In the genomic region with DNA sequence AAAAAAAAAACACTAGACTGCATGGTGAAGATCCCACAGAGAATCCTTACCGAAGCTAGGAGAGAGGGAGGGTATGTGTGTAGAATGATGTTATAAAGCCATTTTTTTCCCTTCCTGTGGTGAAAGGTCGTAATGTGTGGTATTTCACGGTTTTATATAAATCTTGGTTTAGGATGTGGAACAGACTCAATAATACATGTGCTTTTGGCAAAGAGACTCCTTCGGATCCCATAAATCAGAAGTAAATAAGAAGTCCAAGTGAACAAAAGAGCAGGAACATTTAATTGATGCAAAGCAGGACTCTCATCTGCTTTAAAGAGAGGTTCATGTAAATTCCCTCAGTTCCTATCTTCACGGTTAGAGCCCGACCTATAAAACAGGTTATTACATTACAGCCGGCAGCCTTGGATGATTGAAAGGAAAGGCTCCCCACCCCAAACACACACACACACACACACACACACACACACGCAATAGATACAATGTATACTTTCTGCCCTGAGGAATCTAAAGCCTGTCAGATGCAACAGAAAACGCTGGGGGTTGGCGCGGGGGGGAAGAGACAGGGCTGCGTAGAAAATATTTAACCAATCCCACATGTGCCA, we compare ENCODE assay signal across 15 cellular contexts. TPM values are rescaled to one million over a fixed set of nuclear protein-coding genes. Genes with fewer than 3 reads are reported as not detected.
DNase-seq lines count a peak whose midpoint lies in the region; ATAC-seq and TF ChIP-seq lines count a peak whose summit lies in the region.
"Had no signal": no experiment of that assay in that cellular context is flagged by ENCODE, and none has a peak within 500 bp of the region (broad histone marks: within the 10 kb centered on the region; RNA-seq: fewer than 3 reads in every experiment).

No MANE protein-coding gene starts in this region.

- no peak for TF ChIP-seq CTCF in endothelial cell (IDR thresholded peaks at IDR 0.05; ENCODE audit: unreplicated experiment)

- peaks cover 48% of the 10 kb centered on the region for H3K27me3 Mint-ChIP-seq in endothelial cell (ENCODE audit: unreplicated experiment)

- H3K4me3 Mint-ChIP-seq in endothelial cell (ENCODE audit: unreplicated experiment) = peak overlapping the region; percentile 39
- H3K4me3 Mint-ChIP-seq: CD8-positive, alpha-beta T cell had no signal

- peaks cover 33% of the 10 kb centered on the region for H3K4me1 Mint-ChIP-seq in endothelial cell (ENCODE audit: unreplicated experiment)

- ATAC-seq in HG02759 (IDR thresholded peaks at IDR 0.05; ENCODE audit: unreplicated experiment) = no peak
- no peak for ATAC-seq in HG03196 (IDR thresholded peaks at IDR 0.05; ENCODE audit: unreplicated experiment)
- ATAC-seq: CD8-positive, alpha-beta T cell had no signal

- H3K9me3 Mint-ChIP-seq in endothelial cell (ENCODE audit: unreplicated experiment) = no peaks in the 10 kb centered on the region
- H3K9me3 Mint-ChIP-seq: CD8-positive, alpha-beta T cell had no signal

- H3K36me3 Mint-ChIP-seq in endothelial cell (ENCODE audit: low read depth, unreplicated experiment) = no peaks in the 10 kb centered on the region
- H3K36me3 Mint-ChIP-seq: CD8-positive, alpha-beta T cell had no signal

- DNase-seq in NCI-H1092 treated with DMSO at 0.1 percent for 48 hours (lab: John Stamatoyannopoulos, UW) (peak; percentile 31), NCI-H1092 (lab: John Stamatoyannopoulos, UW) (no peak), NCI-H526 (lab: John Stamatoyannopoulos, UW) (peak; percentile 89 to 90), endothelial cell (ENCODE audit: low spot score) (no peak), putamen (ENCODE audit: low spot score) (peak; percentile 10), NCI-H345 (lab: John Stamatoyannopoulos, UW) (no peak)
- DNase-seq: activated naive CD4-positive, alpha-beta T cell; CD8-positive, alpha-beta T cell; stimulated activated CD4-positive, alpha-beta T cell treated with anti-CD3 and anti-CD28 coated beads, Interleukin-4, amount 100 ng/mL, for 24 hours had no signal

- no peak overlapping the region for H3K27ac Mint-ChIP-seq in endothelial cell (ENCODE audit: unreplicated experiment)
- H3K27ac Mint-ChIP-seq: CD8-positive, alpha-beta T cell had no signal

RNA-seq across cellular contexts. Expression of gene DLX5, which starts 8.7 kb away (rescaled TPM):
- total RNA-seq in endothelial cell (ENCODE audit: unreplicated experiment) = 0.18 TPM
- total RNA-seq: A172; CD8-positive, alpha-beta T cell; epithelial cell of proximal tubule; H7; T-helper 1 cell treated with Interleukin-12 subunit alpha and Interleukin-12 subunit beta and Interleukin-4 antibody, amounts not matched to agents 30 ng/mL and 1 ng/mL, for 36 hours had no signal

RNA-seq across cellular contexts. Expression of gene DLX6, which starts 10.5 kb away (rescaled TPM):
- not detected for total RNA-seq in endothelial cell (ENCODE audit: unreplicated experiment)
- total RNA-seq: A172; CD8-positive, alpha-beta T cell; epithelial cell of proximal tubule; H7; T-helper 1 cell treated with Interleukin-12 subunit alpha and Interleukin-12 subunit beta and Interleukin-4 antibody, amounts not matched to agents 30 ng/mL and 1 ng/mL, for 36 hours had no signal

Comparison
In these comparisons a context has a peak if more than half of its experiments do, and no peak if none do; other contexts are left out.
1. DNase-seq: peak in NCI-H1092 treated with DMSO at 0.1 percent for 48 hours (single experiment), NCI-H526 (2 of 2) and putamen (single experiment); none in NCI-H1092 (single experiment), endothelial cell (single experiment) and NCI-H345 (single experiment).